In genomic region chr7:112603673-112604072, GRCh38 we compare ENCODE assay signal across 1 cellular context.
TF ChIP-seq lines count a peak whose summit lies in the region.

No MANE protein-coding gene starts in this region.

TF ChIP-seq in HepG2, 621 proteins besides CTCF, POLR2A, EP300 and RAD21 (continued from another document):
- TF ChIP-seq ZBTB4 (CRISPR knock-in tag; IDR thresholded peaks at IDR 0.05; ENCODE audit: borderline replicate concordance) (no peak), CHD2 (IDR thresholded peaks at IDR 0.05; ENCODE audit: low read depth, low read length) (no peak), PITX1 (CRISPR knock-in tag; IDR thresholded peaks at IDR 0.05) (no peak), ELF1 (CRISPR knock-in tag; IDR thresholded peaks at IDR 0.05) (no peak), ZNF552 (CRISPR knock-in tag; IDR thresholded peaks at IDR 0.05; ENCODE audit: borderline replicate concordance) (no peak), HNRNPK (IDR thresholded peaks at IDR 0.05; ENCODE audit: low read depth, low read length, poor library complexity, severe bottlenecking) (peak; percentile 93)
- TF ChIP-seq, protein P1, sequence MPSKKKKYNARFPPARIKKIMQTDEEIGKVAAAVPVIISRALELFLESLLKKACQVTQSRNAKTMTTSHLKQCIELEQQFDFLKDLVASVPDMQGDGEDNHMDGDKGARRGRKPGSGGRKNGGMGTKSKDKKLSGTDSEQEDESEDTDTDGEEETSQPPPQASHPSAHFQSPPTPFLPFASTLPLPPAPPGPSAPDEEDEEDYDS (CRISPR knock-in tag; IDR thresholded peaks at IDR 0.05) = no peak
